Comparison of ENCODE assay signal across 18 cellular contexts in the genomic region with DNA sequence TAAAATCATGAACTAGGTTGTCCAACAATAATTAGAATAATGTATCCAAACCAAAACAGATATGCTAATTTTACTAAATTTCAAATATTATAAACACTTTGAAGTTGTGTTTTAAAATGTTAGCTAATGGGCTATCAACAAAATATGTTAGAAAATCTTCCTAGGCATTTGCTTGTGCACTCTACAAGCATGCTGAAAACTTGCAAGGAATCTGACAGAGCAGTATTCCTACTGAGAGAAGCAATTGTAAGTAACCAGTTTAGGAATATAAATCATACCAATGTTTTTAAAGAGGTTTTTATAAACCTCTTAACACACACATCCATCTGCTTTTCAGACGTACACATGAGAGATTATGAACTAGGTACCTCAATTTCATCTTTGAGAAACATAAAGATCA.
A peak's percentile ranks its signal among the peaks of the same experiment; 100 is the strongest.
DNase-seq lines count a peak whose midpoint lies in the region; ATAC-seq, FAIRE-seq and TF ChIP-seq lines count a peak whose summit lies in the region.
"Had no signal": no experiment of that assay in that cellular context is flagged by ENCODE, and none has a peak within 500 bp of the region (broad histone marks: within the 10 kb centered on the region; RNA-seq: fewer than 3 reads in every experiment).

No MANE protein-coding gene starts in this region.

- no peaks in the 10 kb centered on the region for H3K36me3 Mint-ChIP-seq in astrocyte (ENCODE audit: low read depth, unreplicated experiment)
- H3K36me3 Mint-ChIP-seq in glutamatergic neuron (ENCODE audit: unreplicated experiment), result no peaks in the 10 kb centered on the region
- peaks cover 6% of the 10 kb centered on the region for H3K36me3 Mint-ChIP-seq in chondrocyte (ENCODE audit: low read depth)
- peaks cover 4% of the 10 kb centered on the region for H3K36me3 Mint-ChIP-seq in activated CD4-positive, alpha-beta T cell treated with anti-CD3 and anti-CD28 coated beads, Interleukin-2, amount 10 ng/mL, durations not matched to agents 24 days and 14 days (ENCODE audit: low read depth)

- H3K4me1 ChIP-seq in astrocyte (ENCODE audit: insufficient read depth, low read length), result peaks cover 2% of the 10 kb centered on the region

- FAIRE-seq in astrocyte (lab: Jason Lieb, UNC), result peak; percentile 26
- FAIRE-seq: GM12892, GM19239, K562 had no signal

- peaks cover 5% of the 10 kb centered on the region for H3K36me3 ChIP-seq in astrocyte (ENCODE audit: insufficient read depth, low read length)

- H3K79me2 ChIP-seq in astrocyte (ENCODE audit: insufficient read depth, low read length), result no peaks in the 10 kb centered on the region

- no peak overlapping the region for H3K4me2 ChIP-seq in astrocyte (ENCODE audit: low read length)

- H3K4me3 ChIP-seq in astrocyte (ENCODE audit: insufficient read depth, low read depth, low read length), result no peak overlapping the region
- H3K4me3 ChIP-seq: K562 had no signal

- no peaks in the 10 kb centered on the region for H3K9me3 ChIP-seq in astrocyte (ENCODE audit: insufficient read depth, low read depth, low read length)

- H3K9me3 Mint-ChIP-seq in astrocyte (ENCODE audit: unreplicated experiment) (no peaks in the 10 kb centered on the region), glutamatergic neuron (ENCODE audit: unreplicated experiment) (peaks cover 2% of the 10 kb centered on the region), chondrocyte (ENCODE audit: low read depth) (no peaks in the 10 kb centered on the region)
- H3K9me3 Mint-ChIP-seq in activated CD4-positive, alpha-beta T cell treated with anti-CD3 and anti-CD28 coated beads, Interleukin-2, amount 10 ng/mL, durations not matched to agents 24 days and 14 days, result no peaks in the 10 kb centered on the region
- H3K9me3 Mint-ChIP-seq: CD14-positive monocyte had no signal

- H3K27me3 ChIP-seq in astrocyte (ENCODE audit: insufficient read depth, low read length), result no peaks in the 10 kb centered on the region

- H3K4me3 Mint-ChIP-seq in astrocyte (ENCODE audit: unreplicated experiment) (no peak overlapping the region), glutamatergic neuron (ENCODE audit: unreplicated experiment) (no peak overlapping the region), chondrocyte (ENCODE audit: unreplicated experiment) (no peak overlapping the region)
- no peak overlapping the region for H3K4me3 Mint-ChIP-seq in activated CD4-positive, alpha-beta T cell treated with anti-CD3 and anti-CD28 coated beads, Interleukin-2, amount 10 ng/mL, durations not matched to agents 24 days and 14 days
- H3K4me3 Mint-ChIP-seq: CD14-positive monocyte had no signal

- H3K27ac ChIP-seq in astrocyte (ENCODE audit: low read depth, low read length) (peak overlapping the region; percentile 24), temporal lobe (ENCODE audit: low read depth, low read length) (peak overlapping the region; percentile 85)

- H3K9ac ChIP-seq in astrocyte (ENCODE audit: low read length), result peak overlapping the region; percentile 17

- no peak for TF ChIP-seq CTCF in astrocyte (IDR thresholded peaks at IDR 0.05; ENCODE audit: insufficient read depth, low read depth, low read length)
- TF ChIP-seq CTCF in glutamatergic neuron (IDR thresholded peaks at IDR 0.05; ENCODE audit: partially characterized antibody, unreplicated experiment), result no peak
- no peak for TF ChIP-seq CTCF in chondrocyte (IDR thresholded peaks at IDR 0.05)

- peaks cover 4% of the 10 kb centered on the region for H4K20me1 ChIP-seq in astrocyte (ENCODE audit: insufficient read depth, low read length)

- intact Hi-C loops in activated CD4-positive, alpha-beta T cell treated with anti-CD3 and anti-CD28 coated beads, Interleukin-2, amount 10 ng/mL, durations not matched to agents 24 days and 14 days (cut with micrococcal nuclease), result no loop called here

- no peaks in the 10 kb centered on the region for H3K27me3 Mint-ChIP-seq in astrocyte (ENCODE audit: low read depth, unreplicated experiment)
- peaks cover 2% of the 10 kb centered on the region for H3K27me3 Mint-ChIP-seq in glutamatergic neuron (ENCODE audit: unreplicated experiment)
- H3K27me3 Mint-ChIP-seq in chondrocyte (ENCODE audit: low read depth), result no peaks in the 10 kb centered on the region
- no peaks in the 10 kb centered on the region for H3K27me3 Mint-ChIP-seq in activated CD4-positive, alpha-beta T cell treated with anti-CD3 and anti-CD28 coated beads, Interleukin-2, amount 10 ng/mL, durations not matched to agents 24 days and 14 days

- H3K27ac Mint-ChIP-seq in astrocyte (ENCODE audit: unreplicated experiment), result no peak overlapping the region
- peak overlapping the region; percentile 22 for H3K27ac Mint-ChIP-seq in glutamatergic neuron (ENCODE audit: unreplicated experiment)
- H3K27ac Mint-ChIP-seq in chondrocyte (ENCODE audit: unreplicated experiment), result no peak overlapping the region
- no peak overlapping the region for H3K27ac Mint-ChIP-seq in activated CD4-positive, alpha-beta T cell treated with anti-CD3 and anti-CD28 coated beads, Interleukin-2, amount 10 ng/mL, durations not matched to agents 24 days and 14 days

- H3K4me1 Mint-ChIP-seq in astrocyte (ENCODE audit: low read depth, unreplicated experiment), result peaks cover 11% of the 10 kb centered on the region
- H3K4me1 Mint-ChIP-seq in glutamatergic neuron (ENCODE audit: low read depth, unreplicated experiment), result peaks cover 30% of the 10 kb centered on the region
- H3K4me1 Mint-ChIP-seq in chondrocyte (ENCODE audit: low read depth), result peaks cover 6% of the 10 kb centered on the region
- no peaks in the 10 kb centered on the region for H3K4me1 Mint-ChIP-seq in activated CD4-positive, alpha-beta T cell treated with anti-CD3 and anti-CD28 coated beads, Interleukin-2, amount 10 ng/mL, durations not matched to agents 24 days and 14 days

- ATAC-seq in GM21529 (IDR thresholded peaks at IDR 0.05; ENCODE audit: unreplicated experiment), result no peak
- ATAC-seq: K562, Panc1, Right ventricle myocardium inferior, SK-N-SH treated with all-trans-retinoic acid at 6 μM for 48 hours had no signal

- DNase-seq in NCI-H748 (lab: John Stamatoyannopoulos, UW; ENCODE audit: unreplicated experiment) (peak; percentile 48), NCI-H748 treated with DMSO at 0.1 percent for 48 hours (lab: John Stamatoyannopoulos, UW) (no peak), astrocyte (ENCODE audit: low read depth) (no peak), glutamatergic neuron (no peak), chondrocyte (ENCODE audit: low spot score) (no peak)
- DNase-seq in activated CD4-positive, alpha-beta T cell treated with anti-CD3 and anti-CD28 coated beads, Interleukin-2, amount 10 ng/mL, durations not matched to agents 24 days and 14 days, result no peak
- DNase-seq: GDM1, H7, NCI-H226 had no signal

- no peak overlapping the region for H2AFZ ChIP-seq in astrocyte (ENCODE audit: low read depth, low read length)
